Comparison of ENCODE assay signal across 9 cellular contexts in the genomic region with DNA sequence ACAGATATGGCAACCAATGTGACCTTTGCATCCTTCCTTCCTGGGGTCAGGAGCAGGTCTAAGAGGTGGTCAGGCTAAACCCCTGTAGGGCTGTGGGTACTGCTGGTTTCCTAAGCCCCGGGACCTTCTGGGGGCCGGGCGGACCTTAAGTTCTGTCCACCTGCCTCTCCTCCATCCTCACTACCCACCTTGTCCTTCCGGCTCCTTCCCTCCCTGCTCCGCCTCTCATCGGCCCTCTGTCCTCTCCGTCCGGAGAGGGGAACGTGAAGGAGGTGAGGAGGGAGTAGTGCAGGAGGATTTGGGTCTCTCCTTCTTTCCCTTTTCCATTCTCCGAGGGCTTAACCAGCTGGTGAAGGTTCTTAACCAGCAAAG. TPM values are rescaled to one million over a fixed set of nuclear protein-coding genes. Genes with fewer than 3 reads are reported as not detected.
A peak's percentile ranks its signal among the peaks of the same experiment; 100 is the strongest.
DNase-seq lines count a peak whose midpoint lies in the region; ATAC-seq and TF ChIP-seq lines count a peak whose summit lies in the region.
"Had no signal": no experiment of that assay in that cellular context is flagged by ENCODE, and none has a peak within 500 bp of the region (broad histone marks: within the 10 kb centered on the region; RNA-seq: fewer than 3 reads in every experiment).

No MANE protein-coding gene starts in this region.

- no peak for TF ChIP-seq CTCF in activated CD8-positive, alpha-beta T cell treated with anti-CD3 and anti-CD28 coated beads for 36 hours (IDR thresholded peaks at IDR 0.05)
- TF ChIP-seq CTCF in natural killer cell (IDR thresholded peaks at IDR 0.05) = no peak
- TF ChIP-seq CTCF in ascending aorta (IDR thresholded peaks at IDR 0.05) = no peak

- peak overlapping the region; percentile 89 to 95 (median 93) for H3K27ac Mint-ChIP-seq in CD4-positive, CD25-positive, alpha-beta regulatory T cell
- peak overlapping the region; percentile 93 for H3K27ac Mint-ChIP-seq in activated CD8-positive, alpha-beta T cell treated with anti-CD3 and anti-CD28 coated beads for 36 hours
- H3K27ac Mint-ChIP-seq in natural killer cell = peak overlapping the region; percentile 84 to 92

- DNase-seq in CD4-positive, CD25-positive, alpha-beta regulatory T cell = no peak
- DNase-seq in GM19240 (ENCODE audit: insufficient read length, low spot score) (peak; percentile 7), natural killer cell (no peak), amygdala (lab: John Stamatoyannopoulos, UW) (no peak), ascending aorta (ENCODE audit: low spot score in 2 of 2) (no peak), NCI-H510A (lab: John Stamatoyannopoulos, UW) (no peak)
- no peak for DNase-seq in activated CD8-positive, alpha-beta T cell treated with anti-CD3 and anti-CD28 coated beads for 36 hours
- no peak for DNase-seq in activated CD4-positive, alpha-beta T cell treated with anti-CD3 and anti-CD28 coated beads for 48 hours
- DNase-seq: NCI-H526 had no signal

- H3K36me3 ChIP-seq in CD4-positive, CD25-positive, alpha-beta regulatory T cell (ENCODE audit: control insufficient read depth, insufficient read depth, low read length) = peaks cover 32% of the 10 kb centered on the region
- H3K36me3 ChIP-seq in ascending aorta = peaks cover 59 to 70% of the 10 kb centered on the region in 2 donors

- H3K9me3 Mint-ChIP-seq in CD4-positive, CD25-positive, alpha-beta regulatory T cell = no peaks in the 10 kb centered on the region
- H3K9me3 Mint-ChIP-seq in activated CD8-positive, alpha-beta T cell treated with anti-CD3 and anti-CD28 coated beads for 36 hours = no peaks in the 10 kb centered on the region
- H3K9me3 Mint-ChIP-seq in natural killer cell = no peaks in the 10 kb centered on the region

- H3K4me3 ChIP-seq in CD4-positive, CD25-positive, alpha-beta regulatory T cell (ENCODE audit: low read depth, low read length) = peak overlapping the region; percentile 79
- H3K4me3 ChIP-seq in ascending aorta = no peak overlapping the region

- no peaks in the 10 kb centered on the region for H3K27me3 ChIP-seq in CD4-positive, CD25-positive, alpha-beta regulatory T cell (ENCODE audit: control insufficient read depth, insufficient read depth, low read length)
- H3K27me3 ChIP-seq in ascending aorta = no peaks in the 10 kb centered on the region

- H3K27ac ChIP-seq in CD4-positive, CD25-positive, alpha-beta regulatory T cell (ENCODE audit: insufficient read depth, low read length, poor library complexity, severe bottlenecking) = peak overlapping the region; percentile 73
- H3K27ac ChIP-seq in ascending aorta = no peak overlapping the region

- no peaks in the 10 kb centered on the region for H3K27me3 Mint-ChIP-seq in CD4-positive, CD25-positive, alpha-beta regulatory T cell
- no peaks in the 10 kb centered on the region for H3K27me3 Mint-ChIP-seq in activated CD8-positive, alpha-beta T cell treated with anti-CD3 and anti-CD28 coated beads for 36 hours
- no peaks in the 10 kb centered on the region for H3K27me3 Mint-ChIP-seq in natural killer cell (ENCODE audit: low read depth in 2 of 2)

- peak overlapping the region; percentile 87 to 97 (median 93) for H3K4me3 Mint-ChIP-seq in CD4-positive, CD25-positive, alpha-beta regulatory T cell
- H3K4me3 Mint-ChIP-seq in activated CD8-positive, alpha-beta T cell treated with anti-CD3 and anti-CD28 coated beads for 36 hours = peak overlapping the region; percentile 85
- peak overlapping the region; percentile 89 for H3K4me3 Mint-ChIP-seq in natural killer cell

- H3K36me3 Mint-ChIP-seq in CD4-positive, CD25-positive, alpha-beta regulatory T cell = peaks cover 36% of the 10 kb centered on the region
- peaks cover 50% of the 10 kb centered on the region for H3K36me3 Mint-ChIP-seq in activated CD8-positive, alpha-beta T cell treated with anti-CD3 and anti-CD28 coated beads for 36 hours (ENCODE audit: low read depth)
- H3K36me3 Mint-ChIP-seq in natural killer cell = peaks cover 7% of the 10 kb centered on the region

- peaks cover 10 to 36% (median 21%) of the 10 kb centered on the region in 4 donors for H3K4me1 Mint-ChIP-seq in CD4-positive, CD25-positive, alpha-beta regulatory T cell
- peaks cover 21% of the 10 kb centered on the region for H3K4me1 Mint-ChIP-seq in activated CD8-positive, alpha-beta T cell treated with anti-CD3 and anti-CD28 coated beads for 36 hours (ENCODE audit: low read depth)
- H3K4me1 Mint-ChIP-seq in natural killer cell = peaks cover 21 to 29% of the 10 kb centered on the region in 2 donors

- POLR2A ChIA-PET in activated CD8-positive, alpha-beta T cell treated with anti-CD3 and anti-CD28 coated beads for 36 hours (lab: Charles Lee) = interaction anchor here (1.0 kb wide), 1 partner anchor 28 kb away, joined by 6 read pairs; the partner anchor contains the start of gene PARVB

- intact Hi-C loops in activated CD8-positive, alpha-beta T cell treated with anti-CD3 and anti-CD28 coated beads for 36 hours (cut with micrococcal nuclease) = loop anchor here (10.0 kb wide), 1 partner anchor 629 kb away; no protein-coding TSS in a partner anchor
- intact Hi-C loops in natural killer cell (cut with micrococcal nuclease) (loop anchor here (10.0 kb wide), 1 partner anchor 689 kb away; no protein-coding TSS in a partner anchor), ascending aorta (cut with DNase I) (no loop called here)

- H3K4me1 ChIP-seq in CD4-positive, CD25-positive, alpha-beta regulatory T cell (ENCODE audit: control insufficient read depth, insufficient read depth, low read length, poor library complexity, severe bottlenecking) = peaks cover 18% of the 10 kb centered on the region
- H3K4me1 ChIP-seq in ascending aorta = no peaks in the 10 kb centered on the region

- no peaks in the 10 kb centered on the region for H3K9me3 ChIP-seq in CD4-positive, CD25-positive, alpha-beta regulatory T cell (ENCODE audit: control insufficient read depth in 2 of 2, low read length in 2 of 2)
- H3K9me3 ChIP-seq in ascending aorta = no peaks in the 10 kb centered on the region

- ATAC-seq in CD4-positive, CD25-positive, alpha-beta regulatory T cell (ENCODE audit: low read depth in 2 of 2) = no peak
- ATAC-seq in activated CD8-positive, alpha-beta T cell treated with anti-CD3 and anti-CD28 coated beads for 36 hours = peak; percentile 1
- no peak for ATAC-seq in natural killer cell

- CTCF ChIA-PET in activated CD8-positive, alpha-beta T cell treated with anti-CD3 and anti-CD28 coated beads for 36 hours (lab: Charles Lee) = interaction anchor here (4.2 to 5.1 kb wide), 2 partner anchors 89 to 631 kb away, joined by 49 to 85 read pairs; no protein-coding TSS in a partner anchor

RNA-seq across cellular contexts. Expression of gene PARVB, which starts 28.3 kb away (rescaled TPM):
- total RNA-seq in CD4-positive, CD25-positive, alpha-beta regulatory T cell = 20.6 TPM
- 10 to 100 TPM in 1 of 4 donors, 1 to 10 TPM in 3; 3.7 to 13.8 (median 5.0) TPM for polyA plus RNA-seq in CD4-positive, CD25-positive, alpha-beta regulatory T cell
- 10 to 100 TPM; 71.0 to 73.1 TPM for total RNA-seq in activated CD8-positive, alpha-beta T cell treated with anti-CD3 and anti-CD28 coated beads for 36 hours
- 10 to 100 TPM in 1 of 3 donors, 1 to 10 TPM in 2; 2.9 to 12.5 (median 8.1) TPM for total RNA-seq in natural killer cell
- total RNA-seq in ascending aorta = 33.8 TPM

RNA-seq across cellular contexts. Expression of gene SAMM50, which starts 40.5 kb away (rescaled TPM):
- total RNA-seq in CD4-positive, CD25-positive, alpha-beta regulatory T cell = 25.1 TPM
- polyA plus RNA-seq in CD4-positive, CD25-positive, alpha-beta regulatory T cell = 10 to 100 TPM; 75.3 to 96.4 (median 76.6) TPM
- 10 to 100 TPM; 41.7 to 42.2 TPM for total RNA-seq in activated CD8-positive, alpha-beta T cell treated with anti-CD3 and anti-CD28 coated beads for 36 hours
- total RNA-seq in natural killer cell (10 to 100 TPM; 25.9 to 30.6 (median 29.7) TPM), ascending aorta (23.6 TPM)
